Comparison of ENCODE assay signal across 1 cellular context in genomic region chr3:136196401-136197158, GRCh38.
A peak's percentile ranks its signal among the peaks of the same experiment; 100 is the strongest.
TF ChIP-seq lines count a peak whose summit lies in the region.

No MANE protein-coding gene starts in this region.

TF ChIP-seq in K562, 482 proteins besides CTCF, POLR2A, EP300 and RAD21 (continued from another document and continues in another):
- TF ChIP-seq ARID3B (CRISPR knock-in tag; IDR thresholded peaks at IDR 0.05; ENCODE audit: borderline replicate concordance) (no peak), CREB3L1 (IDR thresholded peaks at IDR 0.05; ENCODE audit: borderline replicate concordance, low read depth) (peak; percentile 90), MLX (CRISPR knock-in tag; conservative IDR thresholded peaks at IDR 0.05) (peak in 1 of 2 experiments; percentile 76; a peak in 1 of 4 replicates), ATF3 (IDR thresholded peaks at IDR 0.05) (peak; percentile 30; the same call in 1 of the 2 replicates), ATF3 (CRISPR knock-in tag; conservative IDR thresholded peaks at IDR 0.05) (peak; percentile 90), KDM1A (IDR thresholded peaks at IDR 0.05) (no peak), SAP30 (IDR thresholded peaks at IDR 0.05; ENCODE audit: borderline replicate concordance, insufficient read depth, low read depth, low read length, poor library complexity, severe bottlenecking) (peak; percentile 47), ZNF780A (CRISPR knock-in tag; IDR thresholded peaks at IDR 0.05) (no peak), ZFP36 (IDR thresholded peaks at IDR 0.05; ENCODE audit: low read depth, low read length, partially characterized antibody) (no peak), CTCFL (IDR thresholded peaks at IDR 0.05; ENCODE audit: borderline replicate concordance, insufficient read depth, low read depth, low read length, poor library complexity, severe bottlenecking) (no peak), ZNF436 (CRISPR knock-in tag; IDR thresholded peaks at IDR 0.05) (no peak), GMEB1 (CRISPR knock-in tag; IDR thresholded peaks at IDR 0.05) (no peak), ZBTB11 (CRISPR knock-in tag; IDR thresholded peaks at IDR 0.05) (no peak), MCM7 (IDR thresholded peaks at IDR 0.05) (no peak), FOXJ2 (tag; IDR thresholded peaks at IDR 0.05) (no peak), ZNF785 (CRISPR knock-in tag; IDR thresholded peaks at IDR 0.05) (no peak), HDAC2 (IDR thresholded peaks at IDR 0.05) (peak; percentile 79), GABPA (tag; conservative IDR thresholded peaks at IDR 0.05; ENCODE audit: low read depth) (0 out of 2 replicates have a peak, but pooled peaks have one; percentile 4), RAD51 (IDR thresholded peaks at IDR 0.05; ENCODE audit: borderline replicate concordance, low read depth) (0 out of 2 replicates have a peak, but pooled peaks have one; percentile 37), ZBTB1 (CRISPR knock-in tag; IDR thresholded peaks at IDR 0.05; ENCODE audit: borderline replicate concordance, low read depth) (peak; percentile 71; the same call in 1 of the 2 replicates), ZNF146 (CRISPR knock-in tag; IDR thresholded peaks at IDR 0.05; ENCODE audit: unreplicated experiment) (peak; percentile 8), NFE2 (IDR thresholded peaks at IDR 0.05; ENCODE audit: low read depth) (peak; percentile 24; the same call in 1 of the 2 replicates), HMG20B (CRISPR knock-in tag; IDR thresholded peaks at IDR 0.05) (no peak), POLR2B (IDR thresholded peaks at IDR 0.05; ENCODE audit: low read depth, partially characterized antibody) (peak; percentile 88), PHF21A (IDR thresholded peaks at IDR 0.05; ENCODE audit: borderline replicate concordance, low read depth) (no peak), RBBP5 (IDR thresholded peaks at IDR 0.05; ENCODE audit: borderline replicate concordance, insufficient read depth, low read length, poor library complexity, severe bottlenecking) (peak; percentile 45), ZNF449 (CRISPR knock-in tag; IDR thresholded peaks at IDR 0.05) (no peak), TOE1 (IDR thresholded peaks at IDR 0.05; ENCODE audit: borderline replicate concordance) (peak; percentile 56; the same call in 1 of the 2 replicates), TOE1 (CRISPR knock-in tag; IDR thresholded peaks at IDR 0.05; ENCODE audit: borderline replicate concordance, low read depth) (peak; percentile 84; the same call in 1 of the 2 replicates), GTF2F1 (IDR thresholded peaks at IDR 0.05; ENCODE audit: low read depth, low read length) (no peak), ZNF12 (CRISPR knock-in tag; IDR thresholded peaks at IDR 0.05) (peak; percentile 43), ARID4B (CRISPR knock-in tag; IDR thresholded peaks at IDR 0.05) (peak; percentile 85), SNRNP70 (optimal IDR thresholded peaks at IDR 0.05; ENCODE audit: low read depth, low read length) (no peak), ZNF24 (IDR thresholded peaks at IDR 0.05) (peak; percentile 50; the same call in 1 of the 2 replicates), YBX1 (IDR thresholded peaks at IDR 0.05) (no peak), NELFE (IDR thresholded peaks at IDR 0.05; ENCODE audit: insufficient read depth, insufficient read length) (no peak), MTF1 (CRISPR knock-in tag; IDR thresholded peaks at IDR 0.05; ENCODE audit: borderline replicate concordance) (no peak), HNRNPL (IDR thresholded peaks at IDR 0.05; ENCODE audit: low read depth, low read length) (peak; percentile 49; the same call in 1 of the 2 replicates), MXI1 (IDR thresholded peaks at IDR 0.05; ENCODE audit: low read depth, low read length) (peak; percentile 65; the same call in 1 of the 2 replicates), SRSF1 (IDR thresholded peaks at IDR 0.05; ENCODE audit: low read depth, low read length) (no peak), PCBP2 (IDR thresholded peaks at IDR 0.05; ENCODE audit: low read depth, low read length, poor library complexity, severe bottlenecking) (no peak), GATA2 (CRISPR knock-in tag; IDR thresholded peaks at IDR 0.05) (no peak), NR4A1 (CRISPR knock-in tag; IDR thresholded peaks at IDR 0.05) (no peak), NR4A1 (tag; IDR thresholded peaks at IDR 0.05) (peak; percentile 43; the same call in 1 of the 2 replicates), CEBPG (CRISPR knock-in tag; IDR thresholded peaks at IDR 0.05) (peak; percentile 74; the same call in 1 of the 2 replicates), CEBPG (tag; conservative IDR thresholded peaks at IDR 0.05 in 1 of 2, IDR thresholded peaks at IDR 0.05 in 1 of 2) (peak; percentile 36 to 80; a peak in 3 of 4 replicates), HLTF (IDR thresholded peaks at IDR 0.05) (no peak), NFRKB (IDR thresholded peaks at IDR 0.05; ENCODE audit: low read depth) (peak; percentile 79)
